1 cellular context compared by ENCODE assay signal in the genomic region with DNA sequence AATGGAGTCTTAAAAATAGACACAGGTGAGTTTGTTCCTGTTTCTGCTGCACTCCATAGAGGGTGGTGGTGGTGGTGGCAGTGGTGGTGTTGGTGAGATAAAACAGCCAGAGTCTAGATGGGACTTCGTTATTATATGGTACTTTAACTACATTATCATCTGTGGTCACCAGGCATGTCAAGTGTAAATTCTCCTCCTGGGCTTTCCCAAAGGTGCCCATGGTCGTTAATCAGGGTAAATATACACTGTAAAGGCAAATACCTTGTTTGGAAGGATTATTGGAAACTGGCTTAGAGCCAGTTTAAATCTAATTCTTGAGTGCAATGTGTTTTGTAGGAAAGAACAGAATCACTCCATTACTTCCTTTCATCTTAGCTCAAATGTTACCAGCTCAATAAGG.
TF ChIP-seq lines count a peak whose summit lies in the region.

No MANE protein-coding gene starts in this region.

TF ChIP-seq in HepG2, 621 proteins besides CTCF, POLR2A, EP300 and RAD21:
- TF ChIP-seq ZNF224 (CRISPR knock-in tag; IDR thresholded peaks at IDR 0.05), result no peak
- no peak for TF ChIP-seq CREM (IDR thresholded peaks at IDR 0.05)
- no peak for TF ChIP-seq CREM (CRISPR knock-in tag; IDR thresholded peaks at IDR 0.05)
- no peak for TF ChIP-seq MATR3 (CRISPR knock-in tag; IDR thresholded peaks at IDR 0.05)
- no peak for TF ChIP-seq MYC (CRISPR knock-in tag; IDR thresholded peaks at IDR 0.05; ENCODE audit: borderline replicate concordance)
- TF ChIP-seq HDAC1 (CRISPR knock-in tag; IDR thresholded peaks at IDR 0.05), result no peak
- no peak for TF ChIP-seq THYN1 (CRISPR knock-in tag; IDR thresholded peaks at IDR 0.05; ENCODE audit: borderline replicate concordance, low read depth)
- TF ChIP-seq HNF4A (CRISPR knock-in tag; IDR thresholded peaks at IDR 0.05), result no peak
- TF ChIP-seq SMYD3 (CRISPR knock-in tag; IDR thresholded peaks at IDR 0.05), result no peak
- TF ChIP-seq, protein P1, sequence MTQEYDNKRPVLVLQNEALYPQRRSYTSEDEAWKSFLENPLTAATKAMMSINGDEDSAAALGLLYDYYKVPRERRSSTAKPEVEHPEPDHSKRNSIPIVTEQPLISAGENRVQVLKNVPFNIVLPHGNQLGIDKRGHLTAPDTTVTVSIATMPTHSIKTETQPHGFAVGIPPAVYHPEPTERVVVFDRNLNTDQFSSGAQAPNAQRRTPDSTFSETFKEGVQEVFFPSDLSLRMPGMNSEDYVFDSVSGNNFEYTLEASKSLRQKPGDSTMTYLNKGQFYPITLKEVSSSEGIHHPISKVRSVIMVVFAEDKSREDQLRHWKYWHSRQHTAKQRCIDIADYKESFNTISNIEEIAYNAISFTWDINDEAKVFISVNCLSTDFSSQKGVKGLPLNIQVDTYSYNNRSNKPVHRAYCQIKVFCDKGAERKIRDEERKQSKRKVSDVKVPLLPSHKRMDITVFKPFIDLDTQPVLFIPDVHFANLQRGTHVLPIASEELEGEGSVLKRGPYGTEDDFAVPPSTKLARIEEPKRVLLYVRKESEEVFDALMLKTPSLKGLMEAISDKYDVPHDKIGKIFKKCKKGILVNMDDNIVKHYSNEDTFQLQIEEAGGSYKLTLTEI (CRISPR knock-in tag; conservative IDR thresholded peaks at IDR 0.05), result no peak
- TF ChIP-seq TSC22D2 (CRISPR knock-in tag; IDR thresholded peaks at IDR 0.05; ENCODE audit: borderline replicate concordance), result no peak
